In genomic region chr3:184175981-184176376, GRCh38 we compare ENCODE assay signal across 8 cellular contexts. TPM values are rescaled to one million over a fixed set of nuclear protein-coding genes. Genes with fewer than 3 reads are reported as not detected.
DNase-seq lines count a peak whose midpoint lies in the region; ATAC-seq and TF ChIP-seq lines count a peak whose summit lies in the region.

No MANE protein-coding gene starts in this region.

- no peaks in the 10 kb centered on the region for H3K9me3 Mint-ChIP-seq in activated T-helper 17 cell treated with anti-CD3 and anti-CD28 coated beads, Interleukin-2, amount 50 U/mL, for 72 hours
- H3K9me3 Mint-ChIP-seq in stimulated activated memory B cell treated with anti-CD40 and anti-IgM and Interleukin-4, amounts not matched to agents 10 μg/mL and 1 μg/mL and 100 μg/mL, for 72 hours, result no peaks in the 10 kb centered on the region

- H3K9ac ChIP-seq in iPS-15b (ENCODE audit: low read depth, low read length), result peak overlapping the region; percentile 87

- H3K27me3 Mint-ChIP-seq in activated T-helper 17 cell treated with anti-CD3 and anti-CD28 coated beads, Interleukin-2, amount 50 U/mL, for 72 hours, result no peaks in the 10 kb centered on the region
- no peaks in the 10 kb centered on the region for H3K27me3 Mint-ChIP-seq in stimulated activated memory B cell treated with anti-CD40 and anti-IgM and Interleukin-4, amounts not matched to agents 10 μg/mL and 1 μg/mL and 100 μg/mL, for 72 hours

- ATAC-seq in activated T-helper 17 cell treated with anti-CD3 and anti-CD28 coated beads, Interleukin-2, amount 50 U/mL, for 72 hours (replicated peaks), result no peak
- no peak for ATAC-seq in stimulated activated memory B cell treated with anti-CD40 and anti-IgM and Interleukin-4, amounts not matched to agents 10 μg/mL and 1 μg/mL and 100 μg/mL, for 72 hours
- ATAC-seq in HG03097 (IDR thresholded peaks at IDR 0.05; ENCODE audit: low FRiP score, unreplicated experiment), result no peak

- H3K9me3 ChIP-seq in iPS-15b (ENCODE audit: control insufficient read depth, insufficient read depth, low read length), result no peaks in the 10 kb centered on the region

- H3K27me3 ChIP-seq in HL-60 (ENCODE audit: insufficient read depth, poor library complexity, severe bottlenecking) (no peaks in the 10 kb centered on the region), iPS-15b (ENCODE audit: control insufficient read depth, insufficient read depth, low read length) (no peaks in the 10 kb centered on the region)

- peak overlapping the region; percentile 98 for H3K4me3 Mint-ChIP-seq in activated T-helper 17 cell treated with anti-CD3 and anti-CD28 coated beads, Interleukin-2, amount 50 U/mL, for 72 hours
- H3K4me3 Mint-ChIP-seq in stimulated activated memory B cell treated with anti-CD40 and anti-IgM and Interleukin-4, amounts not matched to agents 10 μg/mL and 1 μg/mL and 100 μg/mL, for 72 hours, result peak overlapping the region; percentile 96

- H3K4me3 ChIP-seq in HL-60 (replicated peaks; ENCODE audit: insufficient read depth, low read length) (peak overlapping the region; percentile 80), iPS-15b (ENCODE audit: low read depth, low read length) (peak overlapping the region; percentile 82)

- H3K36me3 Mint-ChIP-seq in activated T-helper 17 cell treated with anti-CD3 and anti-CD28 coated beads, Interleukin-2, amount 50 U/mL, for 72 hours (ENCODE audit: low read depth), result peaks cover 58% of the 10 kb centered on the region
- peaks cover 49% of the 10 kb centered on the region for H3K36me3 Mint-ChIP-seq in stimulated activated memory B cell treated with anti-CD40 and anti-IgM and Interleukin-4, amounts not matched to agents 10 μg/mL and 1 μg/mL and 100 μg/mL, for 72 hours

- peak overlapping the region; percentile 92 for H3K27ac ChIP-seq in HL-60 (replicated peaks)

- peaks cover 45% of the 10 kb centered on the region for H3K36me3 ChIP-seq in iPS-15b (ENCODE audit: control insufficient read depth, insufficient read depth, low read length)

- peaks cover 9% of the 10 kb centered on the region for H3K4me1 ChIP-seq in iPS-15b (ENCODE audit: control insufficient read depth, insufficient read depth, low read length)

- peaks cover 20% of the 10 kb centered on the region for H3K4me1 Mint-ChIP-seq in activated T-helper 17 cell treated with anti-CD3 and anti-CD28 coated beads, Interleukin-2, amount 50 U/mL, for 72 hours
- H3K4me1 Mint-ChIP-seq in stimulated activated memory B cell treated with anti-CD40 and anti-IgM and Interleukin-4, amounts not matched to agents 10 μg/mL and 1 μg/mL and 100 μg/mL, for 72 hours, result peaks cover 44% of the 10 kb centered on the region

- TF ChIP-seq CTCF in HL-60 (IDR thresholded peaks at IDR 0.05; ENCODE audit: insufficient read depth, low read length), result no peak

- peak overlapping the region; percentile 96 for H3K27ac Mint-ChIP-seq in activated T-helper 17 cell treated with anti-CD3 and anti-CD28 coated beads, Interleukin-2, amount 50 U/mL, for 72 hours
- H3K27ac Mint-ChIP-seq in stimulated activated memory B cell treated with anti-CD40 and anti-IgM and Interleukin-4, amounts not matched to agents 10 μg/mL and 1 μg/mL and 100 μg/mL, for 72 hours, result peak overlapping the region; percentile 92

- DNase-seq in HL-60 (ENCODE audit: low read depth in 1 of 2, low spot score in 1 of 2) (no peak), NCI-H748 treated with DMSO at 0.1 percent for 48 hours (lab: John Stamatoyannopoulos, UW) (no peak), foreskin melanocyte (no peak), CD1c-positive myeloid dendritic cell (ENCODE audit: extremely low spot score) (no peak)

RNA-seq across cellular contexts. Expression of gene AP2M1, which starts 1.3 kb away (rescaled TPM):
- total RNA-seq in activated T-helper 17 cell treated with anti-CD3 and anti-CD28 coated beads, Interleukin-2, amount 50 U/mL, for 72 hours, result 100 to 1,000 TPM; 206 to 244 TPM

RNA-seq across cellular contexts. Expression of gene ABCF3, which starts 10.0 kb away (rescaled TPM):
- 10 to 100 TPM; 75.5 to 93.5 TPM for total RNA-seq in activated T-helper 17 cell treated with anti-CD3 and anti-CD28 coated beads, Interleukin-2, amount 50 U/mL, for 72 hours

RNA-seq across cellular contexts. Expression of gene DVL3, which starts 20.8 kb away (rescaled TPM):
- 10 to 100 TPM; 40.3 to 42.5 TPM for total RNA-seq in activated T-helper 17 cell treated with anti-CD3 and anti-CD28 coated beads, Interleukin-2, amount 50 U/mL, for 72 hours

RNA-seq across cellular contexts. Expression of gene EIF2B5, which starts 40.8 kb away (rescaled TPM):
- total RNA-seq in activated T-helper 17 cell treated with anti-CD3 and anti-CD28 coated beads, Interleukin-2, amount 50 U/mL, for 72 hours, result 10 to 100 TPM; 48.7 to 64.6 TPM

RNA-seq across cellular contexts. Expression of gene VWA5B2, which starts 53.4 kb away (rescaled TPM):
- not detected for total RNA-seq in activated T-helper 17 cell treated with anti-CD3 and anti-CD28 coated beads, Interleukin-2, amount 50 U/mL, for 72 hours
